Comparison of ENCODE assay signal across 1 cellular context in genomic region chr15:50908209-50909043, GRCh38.
TF ChIP-seq lines count a peak whose summit lies in the region.

Gene AP4E1 (plus strand): TSS chr15:50908683. CDS start chr15:50908779, 96 bp downstream.

TF ChIP-seq in K562, 482 proteins besides CTCF, POLR2A, EP300 and RAD21 (continued from another document and continues in another):
- TF ChIP-seq, protein P1, sequence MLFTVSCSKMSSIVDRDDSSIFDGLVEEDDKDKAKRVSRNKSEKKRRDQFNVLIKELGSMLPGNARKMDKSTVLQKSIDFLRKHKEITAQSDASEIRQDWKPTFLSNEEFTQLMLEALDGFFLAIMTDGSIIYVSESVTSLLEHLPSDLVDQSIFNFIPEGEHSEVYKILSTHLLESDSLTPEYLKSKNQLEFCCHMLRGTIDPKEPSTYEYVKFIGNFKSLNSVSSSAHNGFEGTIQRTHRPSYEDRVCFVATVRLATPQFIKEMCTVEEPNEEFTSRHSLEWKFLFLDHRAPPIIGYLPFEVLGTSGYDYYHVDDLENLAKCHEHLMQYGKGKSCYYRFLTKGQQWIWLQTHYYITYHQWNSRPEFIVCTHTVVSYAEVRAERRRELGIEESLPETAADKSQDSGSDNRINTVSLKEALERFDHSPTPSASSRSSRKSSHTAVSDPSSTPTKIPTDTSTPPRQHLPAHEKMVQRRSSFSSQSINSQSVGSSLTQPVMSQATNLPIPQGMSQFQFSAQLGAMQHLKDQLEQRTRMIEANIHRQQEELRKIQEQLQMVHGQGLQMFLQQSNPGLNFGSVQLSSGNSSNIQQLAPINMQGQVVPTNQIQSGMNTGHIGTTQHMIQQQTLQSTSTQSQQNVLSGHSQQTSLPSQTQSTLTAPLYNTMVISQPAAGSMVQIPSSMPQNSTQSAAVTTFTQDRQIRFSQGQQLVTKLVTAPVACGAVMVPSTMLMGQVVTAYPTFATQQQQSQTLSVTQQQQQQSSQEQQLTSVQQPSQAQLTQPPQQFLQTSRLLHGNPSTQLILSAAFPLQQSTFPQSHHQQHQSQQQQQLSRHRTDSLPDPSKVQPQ (CRISPR knock-in tag; IDR thresholded peaks at IDR 0.05; ENCODE audit: borderline replicate concordance): no peak
- TF ChIP-seq C11orf30 (IDR thresholded peaks at IDR 0.05; ENCODE audit: low read depth) (peak; percentile 79), KLF1 (tag; IDR thresholded peaks at IDR 0.05) (peak; percentile 55; the same call in 1 of the 2 replicates), CREB1 (IDR thresholded peaks at IDR 0.05) (peak; percentile 53; the same call in 1 of the 2 replicates), CREB1 (CRISPR knock-in tag; IDR thresholded peaks at IDR 0.05) (peak; percentile 66), XRCC5 (IDR thresholded peaks at IDR 0.05; ENCODE audit: low read depth, low read length) (peak; percentile 69; the same call in 1 of the 2 replicates), ATF1 (CRISPR knock-in tag; IDR thresholded peaks at IDR 0.05) (no peak), ATF1 (tag; IDR thresholded peaks at IDR 0.05) (peak; percentile 82), MLX (CRISPR knock-in tag; conservative IDR thresholded peaks at IDR 0.05) (no peak), NR2F6 (CRISPR knock-in tag; IDR thresholded peaks at IDR 0.05) (no peak), POU5F1 (IDR thresholded peaks at IDR 0.05; ENCODE audit: borderline replicate concordance, low read depth, low read length, partially characterized antibody) (peak; percentile 84), GTF2B (IDR thresholded peaks at IDR 0.05; ENCODE audit: extremely low read depth, insufficient read length) (no peak), E4F1 (CRISPR knock-in tag; IDR thresholded peaks at IDR 0.05; ENCODE audit: borderline replicate concordance) (no peak), MAFF (IDR thresholded peaks at IDR 0.05; ENCODE audit: low read length) (no peak; the same call in 1 of the 2 replicates), ZNF668 (CRISPR knock-in tag; IDR thresholded peaks at IDR 0.05) (no peak), CREM (IDR thresholded peaks at IDR 0.05; ENCODE audit: low read depth) (peak; percentile 85), ZNF764 (CRISPR knock-in tag; IDR thresholded peaks at IDR 0.05; ENCODE audit: low read depth) (no peak), CEBPZ (IDR thresholded peaks at IDR 0.05; ENCODE audit: borderline replicate concordance, low read depth, low read length) (no peak), EP400 (IDR thresholded peaks at IDR 0.05) (peak; percentile 80), GATA2 (CRISPR knock-in tag; IDR thresholded peaks at IDR 0.05) (no peak), HCFC1 (IDR thresholded peaks at IDR 0.05; ENCODE audit: low read depth, low read length) (peak; percentile 82), YY1 (IDR thresholded peaks at IDR 0.05; ENCODE audit: borderline replicate concordance in 1 of 3, control insufficient read depth in 1 of 3, extremely low read depth in 1 of 3, insufficient read depth in 3 of 3, insufficient read length in 1 of 3, insufficient replicate concordance in 2 of 3, low read depth in 1 of 3, low read length in 2 of 3) (peak in 2 of 3 experiments; percentile 52 to 76), ZNF57 (CRISPR knock-in tag; IDR thresholded peaks at IDR 0.05) (no peak), MCM5 (IDR thresholded peaks at IDR 0.05; ENCODE audit: low read depth) (no peak), PCBP1 (IDR thresholded peaks at IDR 0.05; ENCODE audit: low read depth, low read length, poor library complexity, severe bottlenecking) (peak; percentile 52), MAX (CRISPR knock-in tag; IDR thresholded peaks at IDR 0.05) (no peak), SRSF9 (IDR thresholded peaks at IDR 0.05; ENCODE audit: borderline replicate concordance, low read depth, low read length) (no peak), STAG1 (CRISPR knock-in tag; IDR thresholded peaks at IDR 0.05; ENCODE audit: borderline replicate concordance) (peak; percentile 99), DEAF1 (CRISPR knock-in tag; IDR thresholded peaks at IDR 0.05) (peak; percentile 93), ESRRB (CRISPR knock-in tag; IDR thresholded peaks at IDR 0.05; ENCODE audit: borderline replicate concordance) (no peak), SRSF7 (optimal IDR thresholded peaks at IDR 0.05; ENCODE audit: low read depth, low read length) (no peak), ZNF766 (CRISPR knock-in tag; conservative IDR thresholded peaks at IDR 0.05) (peak; percentile 49; the same call in 1 of the 2 replicates), SRF (CRISPR knock-in tag; IDR thresholded peaks at IDR 0.05) (no peak), SMAD4 (CRISPR knock-in tag; conservative IDR thresholded peaks at IDR 0.05) (0 out of 2 replicates have a peak, but pooled peaks have one; percentile 60), RBM39 (optimal IDR thresholded peaks at IDR 0.05; ENCODE audit: low read depth, low read length) (no peak), ZNF77 (CRISPR knock-in tag; IDR thresholded peaks at IDR 0.05) (no peak), NFRKB (IDR thresholded peaks at IDR 0.05; ENCODE audit: low read depth) (peak; percentile 36), ZNF507 (tag; conservative IDR thresholded peaks at IDR 0.05) (no peak), MEF2D (tag; conservative IDR thresholded peaks at IDR 0.05; ENCODE audit: low read depth) (no peak), ZNF707 (CRISPR knock-in tag; conservative IDR thresholded peaks at IDR 0.05) (no peak), POLR2B (IDR thresholded peaks at IDR 0.05; ENCODE audit: low read depth, partially characterized antibody) (no peak), HDGF (IDR thresholded peaks at IDR 0.05) (no peak), ILK (tag; IDR thresholded peaks at IDR 0.05; ENCODE audit: borderline replicate concordance, low read depth) (no peak), NFIC (IDR thresholded peaks at IDR 0.05) (no peak; the same call in none of the 2 replicates), MNT (conservative IDR thresholded peaks at IDR 0.05) (peak; percentile 24 to 69; a peak in 2 of 4 replicates), NUFIP1 (IDR thresholded peaks at IDR 0.05; ENCODE audit: partially characterized antibody) (no peak), POLR2AphosphoS5 (IDR thresholded peaks at IDR 0.05; ENCODE audit: control insufficient read depth, insufficient read depth, low read depth, low read length) (peak; percentile 83)
- TF ChIP-seq, protein P2, sequence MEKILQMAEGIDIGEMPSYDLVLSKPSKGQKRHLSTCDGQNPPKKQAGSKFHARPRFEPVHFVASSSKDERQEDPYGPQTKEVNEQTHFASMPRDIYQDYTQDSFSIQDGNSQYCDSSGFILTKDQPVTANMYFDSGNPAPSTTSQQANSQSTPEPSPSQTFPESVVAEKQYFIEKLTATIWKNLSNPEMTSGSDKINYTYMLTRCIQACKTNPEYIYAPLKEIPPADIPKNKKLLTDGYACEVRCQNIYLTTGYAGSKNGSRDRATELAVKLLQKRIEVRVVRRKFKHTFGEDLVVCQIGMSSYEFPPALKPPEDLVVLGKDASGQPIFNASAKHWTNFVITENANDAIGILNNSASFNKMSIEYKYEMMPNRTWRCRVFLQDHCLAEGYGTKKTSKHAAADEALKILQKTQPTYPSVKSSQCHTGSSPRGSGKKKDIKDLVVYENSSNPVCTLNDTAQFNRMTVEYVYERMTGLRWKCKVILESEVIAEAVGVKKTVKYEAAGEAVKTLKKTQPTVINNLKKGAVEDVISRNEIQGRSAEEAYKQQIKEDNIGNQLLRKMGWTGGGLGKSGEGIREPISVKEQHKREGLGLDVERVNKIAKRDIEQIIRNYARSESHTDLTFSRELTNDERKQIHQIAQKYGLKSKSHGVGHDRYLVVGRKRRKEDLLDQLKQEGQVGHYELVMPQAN (IDR thresholded peaks at IDR 0.05; ENCODE audit: borderline replicate concordance): no peak; the same call in 1 of the 2 replicates
- TF ChIP-seq, protein P3, sequence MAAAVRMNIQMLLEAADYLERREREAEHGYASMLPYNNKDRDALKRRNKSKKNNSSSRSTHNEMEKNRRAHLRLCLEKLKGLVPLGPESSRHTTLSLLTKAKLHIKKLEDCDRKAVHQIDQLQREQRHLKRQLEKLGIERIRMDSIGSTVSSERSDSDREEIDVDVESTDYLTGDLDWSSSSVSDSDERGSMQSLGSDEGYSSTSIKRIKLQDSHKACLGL (CRISPR knock-in tag; IDR thresholded peaks at IDR 0.05; ENCODE audit: borderline replicate concordance, poor library complexity, severe bottlenecking): no peak
